In genomic region chr1:89994805-89995594, GRCh38 we compare ENCODE assay signal across 1 cellular context.
TF ChIP-seq lines count a peak whose summit lies in the region.

A gene with protein sequence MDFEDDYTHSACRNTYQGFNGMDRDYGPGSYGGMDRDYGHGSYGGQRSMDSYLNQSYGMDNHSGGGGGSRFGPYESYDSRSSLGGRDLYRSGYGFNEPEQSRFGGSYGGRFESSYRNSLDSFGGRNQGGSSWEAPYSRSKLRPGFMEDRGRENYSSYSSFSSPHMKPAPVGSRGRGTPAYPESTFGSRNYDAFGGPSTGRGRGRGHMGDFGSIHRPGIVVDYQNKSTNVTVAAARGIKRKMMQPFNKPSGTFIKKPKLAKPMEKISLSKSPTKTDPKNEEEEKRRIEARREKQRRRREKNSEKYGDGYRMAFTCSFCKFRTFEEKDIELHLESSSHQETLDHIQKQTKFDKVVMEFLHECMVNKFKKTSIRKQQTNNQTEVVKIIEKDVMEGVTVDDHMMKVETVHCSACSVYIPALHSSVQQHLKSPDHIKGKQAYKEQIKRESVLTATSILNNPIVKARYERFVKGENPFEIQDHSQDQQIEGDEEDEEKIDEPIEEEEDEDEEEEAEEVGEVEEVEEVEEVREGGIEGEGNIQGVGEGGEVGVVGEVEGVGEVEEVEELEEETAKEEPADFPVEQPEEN (plus strand): TSS chr1:89995110. CDS start chr1:89995258, 148 bp downstream.

TF ChIP-seq in HepG2, 621 proteins besides CTCF, POLR2A, EP300 and RAD21 (continued from another document and continues in another):
- no peak for TF ChIP-seq ZNF512B (CRISPR knock-in tag; IDR thresholded peaks at IDR 0.05; ENCODE audit: borderline replicate concordance)
- 0 out of 2 replicates have a peak, but pooled peaks have one; percentile 13 for TF ChIP-seq ZNF263 (CRISPR knock-in tag; IDR thresholded peaks at IDR 0.05)
- peak; percentile 91; the same call in 1 of the 2 replicates for TF ChIP-seq FOXC1 (CRISPR knock-in tag; IDR thresholded peaks at IDR 0.05; ENCODE audit: borderline replicate concordance)
- TF ChIP-seq ZNF343 (CRISPR knock-in tag; IDR thresholded peaks at IDR 0.05) = peak; percentile 88
- no peak for TF ChIP-seq ZNF251 (CRISPR knock-in tag; IDR thresholded peaks at IDR 0.05)
- 0 out of 2 replicates have a peak, but pooled peaks have one; percentile 37 for TF ChIP-seq ZNF160 (CRISPR knock-in tag; IDR thresholded peaks at IDR 0.05)
- peak; percentile 88 for TF ChIP-seq SPEN (CRISPR knock-in tag; IDR thresholded peaks at IDR 0.05; ENCODE audit: low read depth)
- TF ChIP-seq ZNF570 (CRISPR knock-in tag; IDR thresholded peaks at IDR 0.05; ENCODE audit: borderline replicate concordance) = 0 out of 2 replicates have a peak, but pooled peaks have one; percentile 32
- TF ChIP-seq MAFK (conservative IDR thresholded peaks at IDR 0.05 in 1 of 2, IDR thresholded peaks at IDR 0.05 in 1 of 2; ENCODE audit: low read length in 2 of 2) = no peak
- peak; percentile 89 for TF ChIP-seq ZNF407 (CRISPR knock-in tag; IDR thresholded peaks at IDR 0.05; ENCODE audit: not compliant biosample characterization)
- no peak for TF ChIP-seq RBM22 (optimal IDR thresholded peaks at IDR 0.05; ENCODE audit: low read length)
- TF ChIP-seq MAF1 (CRISPR knock-in tag; IDR thresholded peaks at IDR 0.05; ENCODE audit: borderline replicate concordance) = no peak
- no peak for TF ChIP-seq MTA3 (CRISPR knock-in tag; IDR thresholded peaks at IDR 0.05)
- TF ChIP-seq NFATC3 (CRISPR knock-in tag; IDR thresholded peaks at IDR 0.05) = no peak
- peak; percentile 82; the same call in 1 of the 2 replicates for TF ChIP-seq SNAPC2 (CRISPR knock-in tag; IDR thresholded peaks at IDR 0.05)
- TF ChIP-seq ZNF331 (CRISPR knock-in tag; IDR thresholded peaks at IDR 0.05) = peak; percentile 66
- peak; percentile 60 for TF ChIP-seq TAF15 (IDR thresholded peaks at IDR 0.05; ENCODE audit: low read depth, low read length, poor library complexity, severe bottlenecking)
- no peak for TF ChIP-seq ZNF720 (CRISPR knock-in tag; IDR thresholded peaks at IDR 0.05)
- TF ChIP-seq, protein P1, sequence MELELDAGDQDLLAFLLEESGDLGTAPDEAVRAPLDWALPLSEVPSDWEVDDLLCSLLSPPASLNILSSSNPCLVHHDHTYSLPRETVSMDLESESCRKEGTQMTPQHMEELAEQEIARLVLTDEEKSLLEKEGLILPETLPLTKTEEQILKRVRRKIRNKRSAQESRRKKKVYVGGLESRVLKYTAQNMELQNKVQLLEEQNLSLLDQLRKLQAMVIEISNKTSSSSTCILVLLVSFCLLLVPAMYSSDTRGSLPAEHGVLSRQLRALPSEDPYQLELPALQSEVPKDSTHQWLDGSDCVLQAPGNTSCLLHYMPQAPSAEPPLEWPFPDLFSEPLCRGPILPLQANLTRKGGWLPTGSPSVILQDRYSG (CRISPR knock-in tag; IDR thresholded peaks at IDR 0.05) = no peak
- peak; percentile 45; the same call in 1 of the 2 replicates for TF ChIP-seq TARDBP (CRISPR knock-in tag; IDR thresholded peaks at IDR 0.05)
- peak; percentile 97 for TF ChIP-seq ZNF142 (CRISPR knock-in tag; IDR thresholded peaks at IDR 0.05)
- TF ChIP-seq, protein P2, sequence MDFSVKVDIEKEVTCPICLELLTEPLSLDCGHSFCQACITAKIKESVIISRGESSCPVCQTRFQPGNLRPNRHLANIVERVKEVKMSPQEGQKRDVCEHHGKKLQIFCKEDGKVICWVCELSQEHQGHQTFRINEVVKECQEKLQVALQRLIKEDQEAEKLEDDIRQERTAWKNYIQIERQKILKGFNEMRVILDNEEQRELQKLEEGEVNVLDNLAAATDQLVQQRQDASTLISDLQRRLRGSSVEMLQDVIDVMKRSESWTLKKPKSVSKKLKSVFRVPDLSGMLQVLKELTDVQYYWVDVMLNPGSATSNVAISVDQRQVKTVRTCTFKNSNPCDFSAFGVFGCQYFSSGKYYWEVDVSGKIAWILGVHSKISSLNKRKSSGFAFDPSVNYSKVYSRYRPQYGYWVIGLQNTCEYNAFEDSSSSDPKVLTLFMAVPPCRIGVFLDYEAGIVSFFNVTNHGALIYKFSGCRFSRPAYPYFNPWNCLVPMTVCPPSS (IDR thresholded peaks at IDR 0.05) = no peak
- peak; percentile 89 for TF ChIP-seq MYC (CRISPR knock-in tag; IDR thresholded peaks at IDR 0.05; ENCODE audit: borderline replicate concordance)
- TF ChIP-seq ZNF607 (CRISPR knock-in tag; IDR thresholded peaks at IDR 0.05; ENCODE audit: borderline replicate concordance) = no peak
- TF ChIP-seq BCL3 (CRISPR knock-in tag; IDR thresholded peaks at IDR 0.05) = peak; percentile 97
- TF ChIP-seq, protein P3, sequence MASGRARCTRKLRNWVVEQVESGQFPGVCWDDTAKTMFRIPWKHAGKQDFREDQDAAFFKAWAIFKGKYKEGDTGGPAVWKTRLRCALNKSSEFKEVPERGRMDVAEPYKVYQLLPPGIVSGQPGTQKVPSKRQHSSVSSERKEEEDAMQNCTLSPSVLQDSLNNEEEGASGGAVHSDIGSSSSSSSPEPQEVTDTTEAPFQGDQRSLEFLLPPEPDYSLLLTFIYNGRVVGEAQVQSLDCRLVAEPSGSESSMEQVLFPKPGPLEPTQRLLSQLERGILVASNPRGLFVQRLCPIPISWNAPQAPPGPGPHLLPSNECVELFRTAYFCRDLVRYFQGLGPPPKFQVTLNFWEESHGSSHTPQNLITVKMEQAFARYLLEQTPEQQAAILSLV (CRISPR knock-in tag; IDR thresholded peaks at IDR 0.05; ENCODE audit: borderline replicate concordance) = peak; percentile 90; the same call in 1 of the 2 replicates
- no peak for TF ChIP-seq MAFF (IDR thresholded peaks at IDR 0.05; ENCODE audit: low read depth, low read length)
- no peak; the same call in 1 of the 2 replicates for TF ChIP-seq MBNL3 (CRISPR knock-in tag; conservative IDR thresholded peaks at IDR 0.05)
- TF ChIP-seq ZSCAN30 (CRISPR knock-in tag; IDR thresholded peaks at IDR 0.05) = no peak
- TF ChIP-seq, protein P4, sequence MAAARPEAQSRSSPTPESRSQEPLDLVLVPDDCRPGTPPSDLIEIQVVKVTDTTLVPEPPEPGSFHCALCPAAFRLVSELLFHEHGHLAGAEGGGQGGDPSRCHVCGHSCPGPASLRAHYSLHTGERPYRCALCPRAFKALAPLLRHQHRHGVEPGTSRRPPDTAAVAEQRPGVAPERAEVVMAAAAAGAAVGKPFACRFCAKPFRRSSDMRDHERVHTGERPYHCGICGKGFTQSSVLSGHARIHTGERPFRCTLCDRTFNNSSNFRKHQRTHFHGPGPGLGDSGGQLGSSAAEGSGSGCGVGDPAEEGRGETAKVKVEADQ (CRISPR knock-in tag; IDR thresholded peaks at IDR 0.05; ENCODE audit: borderline replicate concordance) = peak; percentile 88; the same call in 1 of the 2 replicates
